Comparison of ENCODE assay signal across 17 cellular contexts in genomic region chr7:151301471-151302462, GRCh38. TPM values are rescaled to one million over a fixed set of nuclear protein-coding genes. Genes with fewer than 3 reads are reported as not detected.
DNase-seq lines count a peak whose midpoint lies in the region; ATAC-seq, FAIRE-seq and TF ChIP-seq lines count a peak whose summit lies in the region.
"Had no signal": no experiment of that assay in that cellular context is flagged by ENCODE, and none has a peak within 500 bp of the region (broad histone marks: within the 10 kb centered on the region; RNA-seq: fewer than 3 reads in every experiment).

No MANE protein-coding gene starts in this region.

- H3K27me3 ChIP-seq in IMR-90 (ENCODE audit: control insufficient read depth, insufficient read depth, low read length) = peaks cover 35% of the 10 kb centered on the region
- H3K27me3 ChIP-seq in H1 (replicated peaks in 1 of 4; ENCODE audit: control insufficient read depth in 3 of 4, extremely low read depth in 1 of 4, insufficient read depth in 3 of 4, low read length in 3 of 4) = peaks cover 0 to 11% (median 2%) of the 10 kb centered on the region in 4 experiments; a peak in 5 of 7 replicates
- no peaks in the 10 kb centered on the region for H3K27me3 ChIP-seq in mammary epithelial cell (ENCODE audit: insufficient read depth, low read length)

- peaks cover 39% of the 10 kb centered on the region for H3K27me3 Mint-ChIP-seq in activated CD8-positive, alpha-beta memory T cell treated with anti-CD3 and anti-CD28 coated beads, Interleukin-2, amount 10 ng/mL, durations not matched to agents 7 days and 5 days

- no peak overlapping the region for H3K9ac ChIP-seq in IMR-90 (ENCODE audit: low read depth, low read length)
- no peak overlapping the region for H3K9ac ChIP-seq in H1 (replicated peaks in 1 of 4; ENCODE audit: extremely low read depth in 1 of 4, low read depth in 3 of 4, low read length in 3 of 4)
- H3K9ac ChIP-seq in mammary epithelial cell (ENCODE audit: insufficient read depth, low read length) = no peak overlapping the region
- H3K9ac ChIP-seq: BLaER1 treated with 17β-estradiol and CSF1 and Interleukin-3, amounts not matched to agents 10 nM and 100 nM had no signal

- no peak for ATAC-seq in activated CD8-positive, alpha-beta memory T cell treated with anti-CD3 and anti-CD28 coated beads, Interleukin-2, amount 10 ng/mL, durations not matched to agents 7 days and 5 days
- ATAC-seq in IMR-90 (ENCODE audit: low read depth) = no peak

- H4K20me1 ChIP-seq in IMR-90 (ENCODE audit: insufficient read depth, low read length) (no peaks in the 10 kb centered on the region; the same call in 1 of the 2 replicates), H1 (replicated peaks in 1 of 2; ENCODE audit: control insufficient read depth in 1 of 2, insufficient read depth in 2 of 2, low read length in 2 of 2) (peaks cover 0 to 6% of the 10 kb centered on the region in 2 experiments), mammary epithelial cell (ENCODE audit: insufficient read depth, low read length) (no peaks in the 10 kb centered on the region)

- TF ChIP-seq POLR2A in IMR-90 (IDR thresholded peaks at IDR 0.05; ENCODE audit: low read depth, low read length) = no peak
- no peak for TF ChIP-seq POLR2A in H1 (IDR thresholded peaks at IDR 0.05; ENCODE audit: control extremely low read depth in 1 of 2, low read depth in 2 of 2, low read length in 2 of 2)

- FAIRE-seq in H1 (lab: Jason Lieb, UNC) = no peak
- FAIRE-seq: GM19239, HTR-8/SVneo had no signal

- no peak overlapping the region for H2AK9ac ChIP-seq in IMR-90 (replicated peaks; ENCODE audit: low read depth, low read length, poor library complexity)

- TF ChIP-seq EP300 in H1 (IDR thresholded peaks at IDR 0.05; ENCODE audit: borderline replicate concordance in 1 of 2, low read depth in 2 of 2, low read length in 2 of 2) = no peak

- H3K27ac Mint-ChIP-seq in activated CD8-positive, alpha-beta memory T cell treated with anti-CD3 and anti-CD28 coated beads, Interleukin-2, amount 10 ng/mL, durations not matched to agents 7 days and 5 days = no peak overlapping the region
- H3K27ac Mint-ChIP-seq: CD4-positive, CD25-positive, alpha-beta regulatory T cell; HFFc6 had no signal

- peaks cover 2% of the 10 kb centered on the region for H3K9me3 Mint-ChIP-seq in activated CD8-positive, alpha-beta memory T cell treated with anti-CD3 and anti-CD28 coated beads, Interleukin-2, amount 10 ng/mL, durations not matched to agents 7 days and 5 days (ENCODE audit: low read depth)

- H3K27ac ChIP-seq in IMR-90 (ENCODE audit: insufficient read depth, low read length) = no peak overlapping the region
- no peak overlapping the region for H3K27ac ChIP-seq in H1 (ENCODE audit: low read depth, low read length)
- H3K27ac ChIP-seq in mammary epithelial cell (ENCODE audit: insufficient read depth, low read depth, low read length) = no peak overlapping the region
- H3K27ac ChIP-seq: BLaER1 treated with 17β-estradiol and CSF1 and Interleukin-3, amounts not matched to agents 10 nM and 100 nM had no signal

- no peaks in the 10 kb centered on the region for H3K36me3 Mint-ChIP-seq in activated CD8-positive, alpha-beta memory T cell treated with anti-CD3 and anti-CD28 coated beads, Interleukin-2, amount 10 ng/mL, durations not matched to agents 7 days and 5 days
- H3K36me3 Mint-ChIP-seq: CD4-positive, CD25-positive, alpha-beta regulatory T cell had no signal

- no peaks in the 10 kb centered on the region for H3K36me3 ChIP-seq in IMR-90 (ENCODE audit: control insufficient read depth, insufficient read depth, low read length)
- H3K36me3 ChIP-seq in H1 (ENCODE audit: control insufficient read depth in 2 of 4, insufficient read depth in 4 of 4, low read length in 3 of 4) = no peaks in the 10 kb centered on the region; a peak in 1 of 8 replicates
- H3K36me3 ChIP-seq in mammary epithelial cell (ENCODE audit: insufficient read depth, low read length) = no peaks in the 10 kb centered on the region
- H3K36me3 ChIP-seq: BLaER1 treated with 17β-estradiol and CSF1 and Interleukin-3, amounts not matched to agents 10 nM and 100 nM had no signal

- H2BK120ac ChIP-seq in IMR-90 (ENCODE audit: low read depth, low read length) (no peak overlapping the region), H1 (replicated peaks; ENCODE audit: low read depth, low read length) (no peak overlapping the region)

- H2BK12ac ChIP-seq in H1 (ENCODE audit: low read depth, low read length) = 0 out of 2 replicates have a peak overlapping the region, but pooled peaks have one; percentile 29

- no peak overlapping the region for H2AK5ac ChIP-seq in IMR-90 (ENCODE audit: low read depth, low read length)
- H2AK5ac ChIP-seq in H1 (ENCODE audit: low read depth, low read length) = no peak overlapping the region; the same call in 1 of the 2 replicates

- H2BK20ac ChIP-seq in IMR-90 (ENCODE audit: low read depth, low read length) (no peak overlapping the region), H1 (ENCODE audit: low read length) (no peak overlapping the region)

- H2AFZ ChIP-seq in IMR-90 (replicated peaks; ENCODE audit: low read length, poor library complexity) (peak overlapping the region; percentile 14), H1 (ENCODE audit: low read length) (no peak overlapping the region), mammary epithelial cell (ENCODE audit: low read depth, low read length) (no peak overlapping the region)

- in situ Hi-C loops in IMR-90 (cut with MboI; ENCODE audit: low sequenced_read_pairs) = loop anchor here (10.0 kb wide), 1 partner anchor 177 kb away; no protein-coding TSS in a partner anchor
- in situ Hi-C loops in mammary epithelial cell (cut with MboI; ENCODE audit: low sequenced_read_pairs in 2 of 2) = no loop called here

- H3K4me3 Mint-ChIP-seq in activated CD8-positive, alpha-beta memory T cell treated with anti-CD3 and anti-CD28 coated beads, Interleukin-2, amount 10 ng/mL, durations not matched to agents 7 days and 5 days = no peak overlapping the region
- H3K4me3 Mint-ChIP-seq: CD4-positive, CD25-positive, alpha-beta regulatory T cell; HFFc6 had no signal

- TF ChIP-seq CTCF in IMR-90 (conservative IDR thresholded peaks at IDR 0.05; ENCODE audit: low read depth, low read length) (no peak), H1 (IDR thresholded peaks at IDR 0.05; ENCODE audit: control extremely low read depth in 1 of 3, insufficient read depth in 1 of 3, low read depth in 1 of 3, low read length in 3 of 3) (peak in 1 of 3 experiments; percentile 8; a peak in 1 of 4 replicates), mammary epithelial cell (conservative IDR thresholded peaks at IDR 0.05 in 1 of 2, IDR thresholded peaks at IDR 0.05 in 1 of 2; ENCODE audit: extremely low read depth in 1 of 2, insufficient read depth in 1 of 2, low read depth in 1 of 2, low read length in 2 of 2) (no peak)

- H3K4me3 ChIP-seq in IMR-90 (ENCODE audit: insufficient read depth, low read depth, low read length) = no peak overlapping the region
- no peak overlapping the region for H3K4me3 ChIP-seq in H1 (ENCODE audit: extremely low read depth in 1 of 4, insufficient read depth in 2 of 4, low read depth in 3 of 4, low read length in 4 of 4)
- no peak overlapping the region for H3K4me3 ChIP-seq in mammary epithelial cell (replicated peaks in 1 of 3; ENCODE audit: insufficient read depth in 1 of 3, low read depth in 2 of 3, low read length in 3 of 3)
- H3K4me3 ChIP-seq: BLaER1 treated with 17β-estradiol and CSF1 and Interleukin-3, amounts not matched to agents 10 nM and 100 nM had no signal

- H2BK15ac ChIP-seq in IMR-90 (ENCODE audit: low read depth, low read length) = no peak overlapping the region
- peak overlapping the region; percentile 29; the same call in 1 of the 2 replicates for H2BK15ac ChIP-seq in H1 (ENCODE audit: low read length)

- H3K23ac ChIP-seq in IMR-90 (ENCODE audit: low read depth, low read length) (no peak overlapping the region), H1 (ENCODE audit: insufficient read length) (no peak overlapping the region)

- WGBS in IMR-90 (ENCODE audit: extremely low coverage in 2 of 2, insufficient read length in 1 of 2), 2 experiments = 78% methylated on average over 10 of the region's 20 CpGs; no CpG with 5 or more reads in 1 of the 2 experiments
- 89% methylated on average over 20 of the region's 20 CpGs; no CpG with 5 or more reads in 1 of the 2 experiments for WGBS in H1 (ENCODE audit: extremely low coverage in 1 of 2, insufficient coverage in 1 of 2, insufficient read length in 1 of 2, insufficient replicate concordance in 2 of 2, low coverage in 1 of 2, low lambda C conversion rate in 2 of 2, missing lambda C conversion rate in 1 of 2), 2 experiments
- 74% methylated on average over 20 of the region's 20 CpGs for WGBS in mammary epithelial cell (ENCODE audit: low coverage, missing lambda C conversion rate)

- intact Hi-C loops in IMR-90 (cut with micrococcal nuclease) = loop anchor here (5.0 kb wide), 1 partner anchor 179 kb away; no protein-coding TSS in a partner anchor
- intact Hi-C loops in posterior vena cava (cut with DNase I) = loop anchor here (5.0 to 10.0 kb wide), 3 partner anchors 57 to 179 kb away; partner anchors contain the start of gene SMARCD3 (in 1 of the 2)
- intact Hi-C loops in mammary epithelial cell (cut with micrococcal nuclease) = no loop called here

- CTCF ChIA-PET in activated CD8-positive, alpha-beta memory T cell treated with anti-CD3 and anti-CD28 coated beads, Interleukin-2, amount 10 ng/mL, durations not matched to agents 7 days and 5 days (lab: Charles Lee) = interaction anchor here (1.0 to 3.2 kb wide), 6 partner anchors 9 to 178 kb away, joined by 3 to 14 read pairs (median 6); no protein-coding TSS in a partner anchor
- CTCF ChIA-PET in IMR-90 (lab: Yijun Ruan, JAX) (no interaction called here), H1 (lab: Charles Lee; ENCODE audit: partially characterized antibody) (interaction anchor here (0.6 to 3.6 kb wide), 11 partner anchors 10 to 178 kb away, joined by 3 to 14 read pairs (median 5); no protein-coding TSS in a partner anchor), mammary epithelial cell (lab: Charles Lee; ENCODE audit: low non-redundant PET) (no interaction called here)

- BruUV-seq in IMR-90 (replicated peaks; lab: Mats Ljungman, UMichigan) (no TSS peak), mammary epithelial cell (replicated peaks; lab: Mats Ljungman, UMichigan) (no TSS peak)

- H3K9me3 ChIP-seq in IMR-90 (ENCODE audit: control insufficient read depth, insufficient read depth, low read length) = peaks cover 9% of the 10 kb centered on the region
- H3K9me3 ChIP-seq in H1 (ENCODE audit: insufficient read depth in 2 of 2, low read depth in 1 of 2, low read length in 1 of 2) = 0 out of 4 replicates have a peak, but pooled peaks cover 0 to 3% of the 10 kb centered on the region in 2 experiments
- no peaks in the 10 kb centered on the region for H3K9me3 ChIP-seq in mammary epithelial cell (replicated peaks; ENCODE audit: insufficient read depth, low read length)

- TF ChIP-seq RAD21 in IMR-90 (IDR thresholded peaks at IDR 0.05; ENCODE audit: low read length) (no peak), H1 (IDR thresholded peaks at IDR 0.05 in 1 of 2, conservative IDR thresholded peaks at IDR 0.05 in 1 of 2; ENCODE audit: low read depth in 2 of 2, low read length in 2 of 2) (no peak)

- H3K79me1 ChIP-seq in IMR-90 (ENCODE audit: low read depth in 1 of 2, low read length in 2 of 2) (no peaks in the 10 kb centered on the region), H1 (ENCODE audit: low read depth, low read length) (no peaks in the 10 kb centered on the region)

- H4K5ac ChIP-seq in IMR-90 (ENCODE audit: low read depth, low read length) (no peak overlapping the region), H1 (ENCODE audit: insufficient read length, low read depth, low read length) (no peak overlapping the region)

- H3K56ac ChIP-seq in IMR-90 (ENCODE audit: extremely low read depth, insufficient read depth, low read length) (no peak overlapping the region), H1 (replicated peaks; ENCODE audit: insufficient read length, low read depth, low read length) (no peak overlapping the region)

- DNase-seq in activated CD8-positive, alpha-beta memory T cell treated with anti-CD3 and anti-CD28 coated beads, Interleukin-2, amount 10 ng/mL, durations not matched to agents 7 days and 5 days = peak; percentile 38
- DNase-seq in activated CD8-positive, alpha-beta memory T cell treated with anti-CD3 and anti-CD28 coated beads for 24 hours = no peak
- no peak for DNase-seq in IMR-90
- DNase-seq in H1 (ENCODE audit: low read depth in 1 of 2, low spot score in 2 of 2) = peak in 1 of 2 experiments; percentile 35
- peak; percentile 48 for DNase-seq in posterior vena cava (ENCODE audit: low spot score)
- DNase-seq in NCI-H2171 treated with DMSO at 0.1 percent for 48 hours (lab: John Stamatoyannopoulos, UW) = no peak
- DNase-seq in mammary epithelial cell = no peak
- no peak for DNase-seq in stimulated activated CD8-positive, alpha-beta memory T cell treated with anti-CD3 and anti-CD28 coated beads, Interleukin-4, amount 100 ng/mL, for 48 hours
- DNase-seq: 8988T; AML-193; CD4-positive, CD25-positive, alpha-beta regulatory T cell; GF-D8; HCEC 1CT; HFFc6 had no signal

- H3K4me1 ChIP-seq in IMR-90 (ENCODE audit: control insufficient read depth, insufficient read depth, low read length) (peaks cover 3% of the 10 kb centered on the region; the same call in 1 of the 2 replicates), H1 (replicated peaks in 1 of 4; ENCODE audit: control insufficient read depth in 3 of 4, insufficient read depth in 4 of 4, low read length in 3 of 4) (peaks cover 0 to 3% (median 2%) of the 10 kb centered on the region in 4 experiments; a peak in 4 of 7 replicates), mammary epithelial cell (ENCODE audit: insufficient read depth, low read length) (peaks cover 7% of the 10 kb centered on the region)

- peaks cover 8% of the 10 kb centered on the region for H3K23me2 ChIP-seq in H1 (ENCODE audit: low read depth, low read length)

- H3K79me2 ChIP-seq in H1 (ENCODE audit: control insufficient read depth in 1 of 2, insufficient read depth in 2 of 2, low read length in 2 of 2) (no peaks in the 10 kb centered on the region), mammary epithelial cell (ENCODE audit: insufficient read depth, low read length) (no peaks in the 10 kb centered on the region)

- no peak overlapping the region for H3K4me2 ChIP-seq in IMR-90 (ENCODE audit: low read depth, low read length)
- H3K4me2 ChIP-seq in H1 (ENCODE audit: insufficient read depth in 1 of 2, low read depth in 2 of 2, low read length in 2 of 2) = no peak overlapping the region
- no peak overlapping the region for H3K4me2 ChIP-seq in mammary epithelial cell (ENCODE audit: insufficient read depth, low read depth, low read length)
- H3K4me2 ChIP-seq: BLaER1 treated with 17β-estradiol and CSF1 and Interleukin-3, amounts not matched to agents 10 nM and 100 nM had no signal

- H4K91ac ChIP-seq in IMR-90 (ENCODE audit: insufficient read depth, low read depth, low read length) (no peak overlapping the region), H1 (replicated peaks; ENCODE audit: insufficient read length, low read length) (no peak overlapping the region)

- H3K4ac ChIP-seq in IMR-90 (ENCODE audit: low read depth, low read length) = no peak overlapping the region
- no peak overlapping the region for H3K4ac ChIP-seq in H1 (replicated peaks; ENCODE audit: insufficient read length, low read depth, low read length)

- H4K8ac ChIP-seq in IMR-90 (ENCODE audit: low read depth in 2 of 2, low read length in 2 of 2) = no peak overlapping the region
- H4K8ac ChIP-seq in H1 (ENCODE audit: extremely low read depth, insufficient read depth, low read length) = no peak overlapping the region

- H3K4me1 Mint-ChIP-seq in activated CD8-positive, alpha-beta memory T cell treated with anti-CD3 and anti-CD28 coated beads, Interleukin-2, amount 10 ng/mL, durations not matched to agents 7 days and 5 days = peaks cover 15% of the 10 kb centered on the region

- H2BK5ac ChIP-seq in IMR-90 (ENCODE audit: low read depth, low read length, poor library complexity, severe bottlenecking) (no peak overlapping the region), H1 (ENCODE audit: low read depth, low read length) (no peak overlapping the region)

- H3K14ac ChIP-seq in IMR-90 (replicated peaks; ENCODE audit: low read depth, low read length) = no peak overlapping the region
- no peak overlapping the region for H3K14ac ChIP-seq in H1 (ENCODE audit: insufficient read length)

- POLR2A ChIA-PET in IMR-90 (lab: Charles Lee; ENCODE audit: unreplicated experiment) = no interaction called here
- POLR2A ChIA-PET in H1 (lab: Charles Lee; ENCODE audit: partially characterized antibody) = interaction anchor here (1.2 kb wide), 1 partner anchor 15 kb away, joined by 3 read pairs; no protein-coding TSS in a partner anchor

- dilution Hi-C loops in IMR-90 (cut with HindIII; ENCODE audit: low sequenced_read_pairs, unreplicated experiment) = no loop called here
- dilution Hi-C loops in mammary epithelial cell (cut with HindIII; ENCODE audit: low sequenced_read_pairs) = loop anchor here (5.0 kb wide), 3 partner anchors 49 to 94 kb away; no protein-coding TSS in a partner anchor

- H3K9me1 ChIP-seq in IMR-90 (ENCODE audit: insufficient read depth, low read length) = peaks cover 6% of the 10 kb centered on the region; the same call in 1 of the 2 replicates

- H3K18ac ChIP-seq in IMR-90 (ENCODE audit: low read depth, low read length) (no peak overlapping the region), H1 (ENCODE audit: extremely low read depth, low read length) (no peak overlapping the region; the same call in 1 of the 2 replicates)

RNA-seq across cellular contexts. Expression of gene NUB1, which starts 39.8 kb away (rescaled TPM):
- total RNA-seq in activated CD8-positive, alpha-beta memory T cell treated with anti-CD3 and anti-CD28 coated beads, Interleukin-2, amount 10 ng/mL, durations not matched to agents 7 days and 5 days = 10 to 100 TPM; 71.3 to 73.3 TPM
- 20.1 and 31.9 TPM in 2 replicates for total RNA-seq in IMR-90 (2012; rRNA removed)
- 27.2 and 29.7 TPM in 2 replicates for polyA plus RNA-seq in IMR-90 (2012; rRNA removed)
- 15.0 and 16.7 TPM in 2 replicates for polyA plus RNA-seq in IMR-90 (2012; cell fraction: cytosol; rRNA removed)
- 18.7 and 22.1 TPM in 2 replicates for polyA plus RNA-seq in IMR-90 (2012; cell fraction: nucleus; rRNA removed; ENCODE audit: low replicate concordance)
- total RNA-seq in H1 (2021; fragmentation: NEBNext Ultra II Directional; extraction: Animal tissue kit (Norgen Biotek cat#: 25700)) = 37.7 and 43.5 TPM in 2 replicates
- polyA plus RNA-seq in H1 (2011; rRNA removed) = 20.5 and 22.1 TPM in 2 replicates
- 26.7 TPM for polyA plus RNA-seq in H1 (2011; cell fraction: cytosol; rRNA removed)
- 28.6 TPM for polyA plus RNA-seq in H1 (2011; cell fraction: nucleus; rRNA removed)
- polyA plus RNA-seq in H1 (2012, experiment 1 of 2) = 26.1 to 56.9 TPM (median 28.7 TPM) in 4 replicates
- polyA plus RNA-seq in H1 (2012, experiment 2 of 2) = 8.2 TPM
- polyA plus RNA-seq in H1 (2013, experiment 1 of 2) = 42.6 TPM
- polyA plus RNA-seq in H1 (2013, experiment 2 of 2) = 43.8 TPM
- 21.8 and 23.6 TPM in 2 replicates for polyA minus RNA-seq in H1 (2011; rRNA and poly(A)+ RNA removed)
- polyA minus RNA-seq in H1 (2011; cell fraction: cytosol; rRNA and poly(A)+ RNA removed) = 16.0 TPM
- 21.4 TPM for polyA minus RNA-seq in H1 (2011; cell fraction: nucleus; rRNA and poly(A)+ RNA removed)
- 10 to 100 TPM; 33.0 to 37.9 TPM for total RNA-seq in posterior vena cava
- 10 to 100 TPM; 29.5 to 41.9 TPM for total RNA-seq in mammary epithelial cell
- 20.1 TPM for polyA plus RNA-seq in mammary epithelial cell
- polyA minus RNA-seq in mammary epithelial cell = 19.3 TPM

RNA-seq across cellular contexts. Expression of gene SMARCD3, which starts 53.3 kb away (rescaled TPM):
- 1 to 10 TPM; 1.0 to 2.5 TPM for total RNA-seq in activated CD8-positive, alpha-beta memory T cell treated with anti-CD3 and anti-CD28 coated beads, Interleukin-2, amount 10 ng/mL, durations not matched to agents 7 days and 5 days
- total RNA-seq in IMR-90 (2012; rRNA removed) = 33.1 and 37.5 TPM in 2 replicates
- polyA plus RNA-seq in IMR-90 (2012; rRNA removed) = 43.8 and 48.5 TPM in 2 replicates
- polyA plus RNA-seq in IMR-90 (2012; cell fraction: cytosol; rRNA removed) = 28.8 and 30.9 TPM in 2 replicates
- polyA plus RNA-seq in IMR-90 (2012; cell fraction: nucleus; rRNA removed; ENCODE audit: low replicate concordance) = 250 and 259 TPM in 2 replicates
- 3.0 and 4.6 TPM in 2 replicates for total RNA-seq in H1 (2021; fragmentation: NEBNext Ultra II Directional; extraction: Animal tissue kit (Norgen Biotek cat#: 25700))
- 5.6 and 6.2 TPM in 2 replicates for polyA plus RNA-seq in H1 (2011; rRNA removed)
- polyA plus RNA-seq in H1 (2011; cell fraction: cytosol; rRNA removed) = 4.5 TPM
- 15.3 TPM for polyA plus RNA-seq in H1 (2011; cell fraction: nucleus; rRNA removed)
- 8.3 to 10.0 TPM (median 9.5 TPM) in 4 replicates for polyA plus RNA-seq in H1 (2012, experiment 1 of 2)
- polyA plus RNA-seq in H1 (2012, experiment 2 of 2) = 7.5 TPM
- 3.9 TPM for polyA plus RNA-seq in H1 (2013, experiment 1 of 2)
- 4.3 TPM for polyA plus RNA-seq in H1 (2013, experiment 2 of 2)
- polyA minus RNA-seq in H1 (2011; rRNA and poly(A)+ RNA removed) = 1.6 and 2.0 TPM in 2 replicates
- polyA minus RNA-seq in H1 (2011; cell fraction: cytosol; rRNA and poly(A)+ RNA removed) = 2.9 TPM
- polyA minus RNA-seq in H1 (2011; cell fraction: nucleus; rRNA and poly(A)+ RNA removed) = 3.2 TPM
- total RNA-seq in posterior vena cava = 10 to 100 TPM; 45.8 to 68.4 TPM
- total RNA-seq in mammary epithelial cell = 10 to 100 TPM in 1 of 2 donors, 1 to 10 TPM in 1; 8.4 to 22.0 TPM
- polyA plus RNA-seq in mammary epithelial cell = 3.9 TPM
- polyA minus RNA-seq in mammary epithelial cell = 0.36 TPM

Comparison
In these comparisons a context has a peak if more than half of its experiments do, and no peak if none do; other contexts are left out.
1. DNase-seq: peak in activated CD8-positive, alpha-beta memory T cell treated with anti-CD3 and anti-CD28 coated beads, Interleukin-2, amount 10 ng/mL, durations not matched to agents 7 days and 5 days (single experiment) and posterior vena cava (single experiment); none in activated CD8-positive, alpha-beta memory T cell treated with anti-CD3 and anti-CD28 coated beads for 24 hours (single experiment), IMR-90 (single experiment), NCI-H2171 treated with DMSO at 0.1 percent for 48 hours (single experiment), mammary epithelial cell (single experiment) and stimulated activated CD8-positive, alpha-beta memory T cell treated with anti-CD3 and anti-CD28 coated beads, Interleukin-4, amount 100 ng/mL, for 48 hours (single experiment).
2. CTCF ChIA-PET loops: an anchor here in activated CD8-positive, alpha-beta memory T cell treated with anti-CD3 and anti-CD28 coated beads, Interleukin-2, amount 10 ng/mL, durations not matched to agents 7 days and 5 days (1.0 to 3.2 kb wide) and H1 (0.6 to 3.6 kb wide); none called in IMR-90 and mammary epithelial cell.